In the genomic region with DNA sequence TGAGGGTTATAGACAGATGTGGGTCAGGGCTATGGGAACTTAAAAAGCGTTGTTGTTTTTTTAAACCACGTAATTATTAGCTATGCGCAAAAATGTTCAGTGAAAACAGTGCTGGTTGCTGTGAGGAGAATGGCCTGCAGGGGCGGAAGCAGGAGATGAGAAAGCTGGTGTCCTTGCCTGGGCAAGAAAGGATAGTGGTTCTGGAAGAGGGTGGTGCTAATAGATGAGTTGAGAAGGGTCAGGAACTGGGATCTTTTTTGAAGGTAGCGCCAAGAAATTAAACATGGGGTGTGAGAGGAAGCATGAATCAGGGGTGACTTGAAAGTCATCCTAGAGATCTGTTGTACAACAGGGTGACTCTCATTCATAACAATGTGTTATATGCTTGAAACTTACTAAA, we compare ENCODE assay signal across 10 cellular contexts. TPM values are rescaled to one million over a fixed set of nuclear protein-coding genes. Genes with fewer than 3 reads are reported as not detected.
DNase-seq lines count a peak whose midpoint lies in the region; TF ChIP-seq lines count a peak whose summit lies in the region.
"Had no signal": no experiment of that assay in that cellular context is flagged by ENCODE, and none has a peak within 500 bp of the region (broad histone marks: within the 10 kb centered on the region; RNA-seq: fewer than 3 reads in every experiment).

No MANE protein-coding gene starts in this region.

- no peaks in the 10 kb centered on the region for H3K36me3 ChIP-seq in breast epithelium

- TF ChIP-seq CTCF in breast epithelium (IDR thresholded peaks at IDR 0.05) (peak in 2 of 3 donors; percentile 21 to 55), retinal pigment epithelial cell (conservative IDR thresholded peaks at IDR 0.05; ENCODE audit: low read depth, low read length) (peak; percentile 34)

- peaks cover 31% of the 10 kb centered on the region for H3K36me3 Mint-ChIP-seq in activated CD4-positive, alpha-beta T cell treated with anti-CD3 and anti-CD28 coated beads, Interleukin-2, amount 10 ng/mL, durations not matched to agents 7 days and 5 days (ENCODE audit: low read depth)

- H3K4me3 Mint-ChIP-seq in activated CD4-positive, alpha-beta T cell treated with anti-CD3 and anti-CD28 coated beads, Interleukin-2, amount 10 ng/mL, durations not matched to agents 7 days and 5 days, result no peak overlapping the region

- peak; percentile 13 to 47 for DNase-seq in NCI-H526 (lab: John Stamatoyannopoulos, UW)
- no peak for DNase-seq in NCI-H526 treated with DMSO at 0.1 percent for 48 hours (lab: John Stamatoyannopoulos, UW)
- peak; percentile 44 for DNase-seq in NCI-H2227 (lab: John Stamatoyannopoulos, UW; ENCODE audit: unreplicated experiment)
- peak in 1 of 2 donors; percentile 59 for DNase-seq in breast epithelium (ENCODE audit: low spot score in 2 of 2)
- no peak for DNase-seq in retinal pigment epithelial cell (ENCODE audit: low read depth)
- DNase-seq in NCI-H128 (lab: John Stamatoyannopoulos, UW; ENCODE audit: unreplicated experiment), result no peak
- DNase-seq in activated CD4-positive, alpha-beta T cell treated with anti-CD3 and anti-CD28 coated beads, Interleukin-2, amount 10 ng/mL, durations not matched to agents 7 days and 5 days, result no peak
- DNase-seq in GM19240 (ENCODE audit: insufficient read length, low spot score), result no peak

- intact Hi-C loops in breast epithelium (cut with DNase I; ENCODE audit: low total_unique reads), result no loop called here

- POLR2A ChIA-PET in activated CD4-positive, alpha-beta T cell treated with anti-CD3 and anti-CD28 coated beads, Interleukin-2, amount 10 ng/mL, durations not matched to agents 7 days and 5 days (lab: Charles Lee), result no interaction called here

- no peaks in the 10 kb centered on the region for H3K27me3 ChIP-seq in breast epithelium

- no peaks in the 10 kb centered on the region for H3K9me3 ChIP-seq in breast epithelium

- H3K27ac ChIP-seq in breast epithelium, result peak overlapping the region; percentile 80
- H3K27ac ChIP-seq: C4-2B had no signal

- no peak overlapping the region for H3K27ac Mint-ChIP-seq in activated CD4-positive, alpha-beta T cell treated with anti-CD3 and anti-CD28 coated beads, Interleukin-2, amount 10 ng/mL, durations not matched to agents 7 days and 5 days

- H3K4me1 Mint-ChIP-seq in activated CD4-positive, alpha-beta T cell treated with anti-CD3 and anti-CD28 coated beads, Interleukin-2, amount 10 ng/mL, durations not matched to agents 7 days and 5 days, result peaks cover 54% of the 10 kb centered on the region

- H3K4me1 ChIP-seq in breast epithelium, result peaks cover 0 to 5% of the 10 kb centered on the region in 2 donors

- H3K4me3 ChIP-seq in breast epithelium (no peak overlapping the region), retinal pigment epithelial cell (ENCODE audit: low read length) (no peak overlapping the region)

- TF ChIP-seq POLR2A in breast epithelium (IDR thresholded peaks at IDR 0.05), result no peak

- no peaks in the 10 kb centered on the region for H3K27me3 Mint-ChIP-seq in activated CD4-positive, alpha-beta T cell treated with anti-CD3 and anti-CD28 coated beads, Interleukin-2, amount 10 ng/mL, durations not matched to agents 7 days and 5 days

- CTCF ChIA-PET in activated CD4-positive, alpha-beta T cell treated with anti-CD3 and anti-CD28 coated beads, Interleukin-2, amount 10 ng/mL, durations not matched to agents 7 days and 5 days (lab: Charles Lee), result no interaction called here

- H3K9me3 Mint-ChIP-seq in activated CD4-positive, alpha-beta T cell treated with anti-CD3 and anti-CD28 coated beads, Interleukin-2, amount 10 ng/mL, durations not matched to agents 7 days and 5 days, result no peaks in the 10 kb centered on the region

RNA-seq across cellular contexts. Expression of gene SMG9, which starts 4.8 kb away (rescaled TPM):
- total RNA-seq in breast epithelium, result 10 to 100 TPM; 10.6 to 29.9 (median 20.6) TPM
- 10 to 100 TPM; 69.1 to 71.0 TPM for total RNA-seq in activated CD4-positive, alpha-beta T cell treated with anti-CD3 and anti-CD28 coated beads, Interleukin-2, amount 10 ng/mL, durations not matched to agents 7 days and 5 days

RNA-seq across cellular contexts. Expression of gene KCNN4, which starts 21.3 kb away (rescaled TPM):
- total RNA-seq in breast epithelium, result 10 to 100 TPM in 2 of 3 donors, 1 to 10 TPM in 1; 1.9 to 61.9 (median 28.2) TPM
- 10 to 100 TPM; 31.9 to 34.5 TPM for total RNA-seq in activated CD4-positive, alpha-beta T cell treated with anti-CD3 and anti-CD28 coated beads, Interleukin-2, amount 10 ng/mL, durations not matched to agents 7 days and 5 days

RNA-seq across cellular contexts. Expression of gene LYPD5, which starts 42.7 kb away (rescaled TPM):
- total RNA-seq in breast epithelium, result 1 to 10 TPM in 2 of 3 donors, under 1 TPM in 1; 0.48 to 7.2 (median 6.2) TPM
- total RNA-seq in activated CD4-positive, alpha-beta T cell treated with anti-CD3 and anti-CD28 coated beads, Interleukin-2, amount 10 ng/mL, durations not matched to agents 7 days and 5 days, result under 1 TPM; 0.62 to 0.79 TPM
- total RNA-seq: mononuclear cell had no signal

RNA-seq across cellular contexts. Expression of gene IRGC, which starts 43.6 kb away (rescaled TPM):
- not detected for total RNA-seq in breast epithelium
- total RNA-seq in activated CD4-positive, alpha-beta T cell treated with anti-CD3 and anti-CD28 coated beads, Interleukin-2, amount 10 ng/mL, durations not matched to agents 7 days and 5 days, result not detected
- total RNA-seq: mononuclear cell had no signal

Comparison
In these comparisons a context has a peak if more than half of its experiments do, and no peak if none do; other contexts are left out.
1. DNase-seq: peak in NCI-H526 (2 of 2) and NCI-H2227 (single experiment); none in NCI-H526 treated with DMSO at 0.1 percent for 48 hours (single experiment), retinal pigment epithelial cell (single experiment), NCI-H128 (single experiment), activated CD4-positive, alpha-beta T cell treated with anti-CD3 and anti-CD28 coated beads, Interleukin-2, amount 10 ng/mL, durations not matched to agents 7 days and 5 days (single experiment) and GM19240 (single experiment).